ENCODE assay signal across 1 cellular context in the genomic region with DNA sequence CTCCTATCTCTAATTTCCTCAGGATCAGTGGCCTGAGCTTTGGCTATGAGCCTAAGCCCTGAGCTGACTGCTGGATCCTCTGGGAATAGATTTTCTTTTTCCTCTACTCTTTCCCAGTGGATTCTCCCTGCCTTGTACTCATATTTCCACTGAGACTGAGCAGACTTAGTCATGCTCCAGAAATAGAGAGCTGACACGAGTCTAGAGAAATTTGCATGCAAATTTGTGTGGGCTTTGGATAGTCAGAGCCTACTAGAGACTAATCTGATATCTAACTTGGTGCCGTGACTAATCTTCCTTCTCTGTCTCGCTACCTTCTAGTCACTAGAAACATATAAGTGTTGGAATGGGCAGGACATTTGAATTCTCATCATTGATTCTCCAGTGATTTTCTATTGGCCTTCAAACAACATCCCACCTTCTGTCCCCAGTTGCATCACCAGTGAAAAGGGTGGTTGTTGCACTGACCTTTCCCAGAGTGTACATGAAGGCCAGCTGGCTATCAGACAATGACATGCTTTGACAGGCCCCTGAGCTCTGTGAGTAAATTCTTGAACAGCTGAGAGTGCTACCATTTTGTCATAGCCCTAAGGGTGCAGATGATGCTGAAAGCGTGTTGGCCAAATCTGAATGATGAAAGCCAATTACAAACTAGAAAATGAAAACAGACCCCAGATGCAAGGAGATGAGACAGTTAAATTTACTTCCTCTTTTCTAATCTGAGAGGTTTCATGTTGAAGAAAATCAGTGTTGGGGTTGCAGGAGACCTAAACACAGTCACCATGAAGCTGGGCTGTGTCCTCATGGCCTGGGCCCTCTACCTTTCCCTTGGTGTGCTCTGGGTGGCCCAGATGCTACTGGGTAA.
A peak's percentile ranks its signal among the peaks of the same experiment; 100 is the strongest.
TF ChIP-seq lines count a peak whose summit lies in the region.

FCRLA (plus strand) TSS at position 747 of the 865 bp plus-strand sequence; CDS start at position 783, 36 bp downstream.

TF ChIP-seq in K562, 482 proteins besides CTCF, POLR2A, EP300 and RAD21 (continued from another document and continues in another):
- TF ChIP-seq, protein P1, sequence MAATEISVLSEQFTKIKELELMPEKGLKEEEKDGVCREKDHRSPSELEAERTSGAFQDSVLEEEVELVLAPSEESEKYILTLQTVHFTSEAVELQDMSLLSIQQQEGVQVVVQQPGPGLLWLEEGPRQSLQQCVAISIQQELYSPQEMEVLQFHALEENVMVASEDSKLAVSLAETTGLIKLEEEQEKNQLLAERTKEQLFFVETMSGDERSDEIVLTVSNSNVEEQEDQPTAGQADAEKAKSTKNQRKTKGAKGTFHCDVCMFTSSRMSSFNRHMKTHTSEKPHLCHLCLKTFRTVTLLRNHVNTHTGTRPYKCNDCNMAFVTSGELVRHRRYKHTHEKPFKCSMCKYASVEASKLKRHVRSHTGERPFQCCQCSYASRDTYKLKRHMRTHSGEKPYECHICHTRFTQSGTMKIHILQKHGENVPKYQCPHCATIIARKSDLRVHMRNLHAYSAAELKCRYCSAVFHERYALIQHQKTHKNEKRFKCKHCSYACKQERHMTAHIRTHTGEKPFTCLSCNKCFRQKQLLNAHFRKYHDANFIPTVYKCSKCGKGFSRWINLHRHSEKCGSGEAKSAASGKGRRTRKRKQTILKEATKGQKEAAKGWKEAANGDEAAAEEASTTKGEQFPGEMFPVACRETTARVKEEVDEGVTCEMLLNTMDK (IDR thresholded peaks at IDR 0.05; ENCODE audit: borderline replicate concordance, insufficient read depth, low read depth, low read length, poor library complexity, severe bottlenecking) = no peak
- TF ChIP-seq FOXJ2 (tag; IDR thresholded peaks at IDR 0.05) (no peak), KHSRP (IDR thresholded peaks at IDR 0.05) (no peak), PRPF4 (IDR thresholded peaks at IDR 0.05; ENCODE audit: insufficient read depth, low read depth, low read length, poor library complexity, severe bottlenecking) (no peak), DDX20 (tag; IDR thresholded peaks at IDR 0.05; ENCODE audit: low read depth) (0 out of 2 replicates have a peak, but pooled peaks have one; percentile 33), ATF1 (CRISPR knock-in tag; IDR thresholded peaks at IDR 0.05) (no peak), ATF1 (tag; IDR thresholded peaks at IDR 0.05) (peak; percentile 36; the same call in 1 of the 2 replicates), STAT6 (CRISPR knock-in tag; IDR thresholded peaks at IDR 0.05) (no peak), ZEB2 (IDR thresholded peaks at IDR 0.05) (no peak), CBX2 (IDR thresholded peaks at IDR 0.05; ENCODE audit: insufficient read depth, low read length, poor library complexity, severe bottlenecking) (no peak), LEF1 (IDR thresholded peaks at IDR 0.05) (peak; percentile 51; the same call in 1 of the 2 replicates), HDAC6 (IDR thresholded peaks at IDR 0.05; ENCODE audit: low read depth, low read length) (no peak), ZBTB34 (CRISPR knock-in tag; IDR thresholded peaks at IDR 0.05) (no peak), ZNF449 (CRISPR knock-in tag; IDR thresholded peaks at IDR 0.05) (no peak), CREM (IDR thresholded peaks at IDR 0.05; ENCODE audit: low read depth) (peak; percentile 50), TBP (optimal IDR thresholded peaks at IDR 0.05; ENCODE audit: low read depth, low read length) (peak; percentile 17), CBX3 (IDR thresholded peaks at IDR 0.05; ENCODE audit: borderline replicate concordance in 1 of 2, low read length in 2 of 2) (no peak; a peak in 1 of 3 replicates), ARNT (IDR thresholded peaks at IDR 0.05) (peak in 1 of 2 experiments; percentile 44; a peak in 1 of 4 replicates), GMEB1 (CRISPR knock-in tag; IDR thresholded peaks at IDR 0.05) (no peak), JUNB (CRISPR knock-in tag; conservative IDR thresholded peaks at IDR 0.05) (no peak), SRSF9 (IDR thresholded peaks at IDR 0.05; ENCODE audit: borderline replicate concordance, low read depth, low read length) (no peak), NFYB (IDR thresholded peaks at IDR 0.05; ENCODE audit: extremely low read depth, insufficient read length) (no peak), USF2 (CRISPR knock-in tag; IDR thresholded peaks at IDR 0.05) (no peak), KAT7 (CRISPR knock-in tag; IDR thresholded peaks at IDR 0.05; ENCODE audit: borderline replicate concordance) (no peak), MTA1 (IDR thresholded peaks at IDR 0.05; ENCODE audit: borderline replicate concordance) (no peak), HNRNPL (IDR thresholded peaks at IDR 0.05; ENCODE audit: low read depth, low read length) (no peak), MAFG (tag; conservative IDR thresholded peaks at IDR 0.05) (no peak), BMI1 (IDR thresholded peaks at IDR 0.05; ENCODE audit: low read length) (no peak), TSC22D4 (tag; IDR thresholded peaks at IDR 0.05) (no peak)
- TF ChIP-seq, protein P2, sequence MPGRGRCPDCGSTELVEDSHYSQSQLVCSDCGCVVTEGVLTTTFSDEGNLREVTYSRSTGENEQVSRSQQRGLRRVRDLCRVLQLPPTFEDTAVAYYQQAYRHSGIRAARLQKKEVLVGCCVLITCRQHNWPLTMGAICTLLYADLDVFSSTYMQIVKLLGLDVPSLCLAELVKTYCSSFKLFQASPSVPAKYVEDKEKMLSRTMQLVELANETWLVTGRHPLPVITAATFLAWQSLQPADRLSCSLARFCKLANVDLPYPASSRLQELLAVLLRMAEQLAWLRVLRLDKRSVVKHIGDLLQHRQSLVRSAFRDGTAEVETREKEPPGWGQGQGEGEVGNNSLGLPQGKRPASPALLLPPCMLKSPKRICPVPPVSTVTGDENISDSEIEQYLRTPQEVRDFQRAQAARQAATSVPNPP (IDR thresholded peaks at IDR 0.05; ENCODE audit: borderline replicate concordance, insufficient read depth, insufficient read length) = no peak
- TF ChIP-seq, protein P3, sequence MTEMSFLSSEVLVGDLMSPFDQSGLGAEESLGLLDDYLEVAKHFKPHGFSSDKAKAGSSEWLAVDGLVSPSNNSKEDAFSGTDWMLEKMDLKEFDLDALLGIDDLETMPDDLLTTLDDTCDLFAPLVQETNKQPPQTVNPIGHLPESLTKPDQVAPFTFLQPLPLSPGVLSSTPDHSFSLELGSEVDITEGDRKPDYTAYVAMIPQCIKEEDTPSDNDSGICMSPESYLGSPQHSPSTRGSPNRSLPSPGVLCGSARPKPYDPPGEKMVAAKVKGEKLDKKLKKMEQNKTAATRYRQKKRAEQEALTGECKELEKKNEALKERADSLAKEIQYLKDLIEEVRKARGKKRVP (CRISPR knock-in tag; IDR thresholded peaks at IDR 0.05) = 0 out of 2 replicates have a peak, but pooled peaks have one; percentile 38
- TF ChIP-seq, protein P4, sequence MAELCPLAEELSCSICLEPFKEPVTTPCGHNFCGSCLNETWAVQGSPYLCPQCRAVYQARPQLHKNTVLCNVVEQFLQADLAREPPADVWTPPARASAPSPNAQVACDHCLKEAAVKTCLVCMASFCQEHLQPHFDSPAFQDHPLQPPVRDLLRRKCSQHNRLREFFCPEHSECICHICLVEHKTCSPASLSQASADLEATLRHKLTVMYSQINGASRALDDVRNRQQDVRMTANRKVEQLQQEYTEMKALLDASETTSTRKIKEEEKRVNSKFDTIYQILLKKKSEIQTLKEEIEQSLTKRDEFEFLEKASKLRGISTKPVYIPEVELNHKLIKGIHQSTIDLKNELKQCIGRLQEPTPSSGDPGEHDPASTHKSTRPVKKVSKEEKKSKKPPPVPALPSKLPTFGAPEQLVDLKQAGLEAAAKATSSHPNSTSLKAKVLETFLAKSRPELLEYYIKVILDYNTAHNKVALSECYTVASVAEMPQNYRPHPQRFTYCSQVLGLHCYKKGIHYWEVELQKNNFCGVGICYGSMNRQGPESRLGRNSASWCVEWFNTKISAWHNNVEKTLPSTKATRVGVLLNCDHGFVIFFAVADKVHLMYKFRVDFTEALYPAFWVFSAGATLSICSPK (IDR thresholded peaks at IDR 0.05; ENCODE audit: borderline replicate concordance) = no peak
- TF ChIP-seq, protein P5, sequence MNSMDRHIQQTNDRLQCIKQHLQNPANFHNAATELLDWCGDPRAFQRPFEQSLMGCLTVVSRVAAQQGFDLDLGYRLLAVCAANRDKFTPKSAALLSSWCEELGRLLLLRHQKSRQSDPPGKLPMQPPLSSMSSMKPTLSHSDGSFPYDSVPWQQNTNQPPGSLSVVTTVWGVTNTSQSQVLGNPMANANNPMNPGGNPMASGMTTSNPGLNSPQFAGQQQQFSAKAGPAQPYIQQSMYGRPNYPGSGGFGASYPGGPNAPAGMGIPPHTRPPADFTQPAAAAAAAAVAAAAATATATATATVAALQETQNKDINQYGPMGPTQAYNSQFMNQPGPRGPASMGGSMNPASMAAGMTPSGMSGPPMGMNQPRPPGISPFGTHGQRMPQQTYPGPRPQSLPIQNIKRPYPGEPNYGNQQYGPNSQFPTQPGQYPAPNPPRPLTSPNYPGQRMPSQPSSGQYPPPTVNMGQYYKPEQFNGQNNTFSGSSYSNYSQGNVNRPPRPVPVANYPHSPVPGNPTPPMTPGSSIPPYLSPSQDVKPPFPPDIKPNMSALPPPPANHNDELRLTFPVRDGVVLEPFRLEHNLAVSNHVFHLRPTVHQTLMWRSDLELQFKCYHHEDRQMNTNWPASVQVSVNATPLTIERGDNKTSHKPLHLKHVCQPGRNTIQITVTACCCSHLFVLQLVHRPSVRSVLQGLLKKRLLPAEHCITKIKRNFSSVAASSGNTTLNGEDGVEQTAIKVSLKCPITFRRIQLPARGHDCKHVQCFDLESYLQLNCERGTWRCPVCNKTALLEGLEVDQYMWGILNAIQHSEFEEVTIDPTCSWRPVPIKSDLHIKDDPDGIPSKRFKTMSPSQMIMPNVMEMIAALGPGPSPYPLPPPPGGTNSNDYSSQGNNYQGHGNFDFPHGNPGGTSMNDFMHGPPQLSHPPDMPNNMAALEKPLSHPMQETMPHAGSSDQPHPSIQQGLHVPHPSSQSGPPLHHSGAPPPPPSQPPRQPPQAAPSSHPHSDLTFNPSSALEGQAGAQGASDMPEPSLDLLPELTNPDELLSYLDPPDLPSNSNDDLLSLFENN (IDR thresholded peaks at IDR 0.05; ENCODE audit: low read depth in 2 of 2, low read length in 2 of 2) = peak in 1 of 2 experiments; percentile 64; a peak in 2 of 4 replicates
- TF ChIP-seq, protein P6, sequence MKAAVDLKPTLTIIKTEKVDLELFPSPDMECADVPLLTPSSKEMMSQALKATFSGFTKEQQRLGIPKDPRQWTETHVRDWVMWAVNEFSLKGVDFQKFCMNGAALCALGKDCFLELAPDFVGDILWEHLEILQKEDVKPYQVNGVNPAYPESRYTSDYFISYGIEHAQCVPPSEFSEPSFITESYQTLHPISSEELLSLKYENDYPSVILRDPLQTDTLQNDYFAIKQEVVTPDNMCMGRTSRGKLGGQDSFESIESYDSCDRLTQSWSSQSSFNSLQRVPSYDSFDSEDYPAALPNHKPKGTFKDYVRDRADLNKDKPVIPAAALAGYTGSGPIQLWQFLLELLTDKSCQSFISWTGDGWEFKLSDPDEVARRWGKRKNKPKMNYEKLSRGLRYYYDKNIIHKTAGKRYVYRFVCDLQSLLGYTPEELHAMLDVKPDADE (conservative IDR thresholded peaks at IDR 0.05; ENCODE audit: control insufficient read depth, low read depth, low read length) = no peak
